In genomic region chr20:50309280-50309763, GRCh38 we compare ENCODE assay signal across 10 cellular contexts.
DNase-seq lines count a peak whose midpoint lies in the region; ATAC-seq, FAIRE-seq and TF ChIP-seq lines count a peak whose summit lies in the region.
"Had no signal": no experiment of that assay in that cellular context is flagged by ENCODE, and none has a peak within 500 bp of the region (broad histone marks: within the 10 kb centered on the region; RNA-seq: fewer than 3 reads in every experiment).

No MANE protein-coding gene starts in this region.

- FAIRE-seq in kidney (lab: Jason Lieb, UNC), result no peak

- no peaks in the 10 kb centered on the region for H3K79me2 ChIP-seq in smooth muscle cell (ENCODE audit: low read depth)

- intact Hi-C loops in kidney (cut with DNase I) (no loop called here), left colon (cut with DNase I, micrococcal nuclease) (no loop called here)

- no peaks in the 10 kb centered on the region for H3K36me3 Mint-ChIP-seq in brain
- H3K36me3 Mint-ChIP-seq: activated naive CD8-positive, alpha-beta T cell had no signal

- no peak overlapping the region for H3K4me3 Mint-ChIP-seq in brain
- H3K4me3 Mint-ChIP-seq: activated naive CD8-positive, alpha-beta T cell had no signal

- H3K4me3 ChIP-seq in HEK293 (ENCODE audit: low read depth, low read length) (no peak overlapping the region), kidney (ENCODE audit: low read length in 2 of 2) (no peak overlapping the region), smooth muscle cell (no peak overlapping the region)

- no peaks in the 10 kb centered on the region for H3K27me3 ChIP-seq in smooth muscle cell (ENCODE audit: low read depth)

- no peaks in the 10 kb centered on the region for H3K9me3 ChIP-seq in HEK293 (ENCODE audit: control insufficient read depth, insufficient read depth, low read depth, low read length)
- H3K9me3 ChIP-seq in kidney (ENCODE audit: control insufficient read depth in 1 of 2, low read length in 2 of 2), result no peaks in the 10 kb centered on the region
- no peaks in the 10 kb centered on the region for H3K9me3 ChIP-seq in smooth muscle cell (replicated peaks; ENCODE audit: low read depth)

- H4K20me1 ChIP-seq in smooth muscle cell (ENCODE audit: low read depth), result no peaks in the 10 kb centered on the region

- H3F3A ChIP-seq in smooth muscle cell (ENCODE audit: low read depth), result peaks cover 36% of the 10 kb centered on the region

- peaks cover 19% of the 10 kb centered on the region for H3K27me3 Mint-ChIP-seq in brain

- H2AFZ ChIP-seq in smooth muscle cell (ENCODE audit: low read depth), result no peak overlapping the region

- WGBS in smooth muscle cell (ENCODE audit: low lambda C conversion rate), result 33% methylated on average over 11 of the region's 11 CpGs

- peak overlapping the region; percentile 80 for H3K4me2 ChIP-seq in smooth muscle cell

- DNase-seq in kidney (no peak), smooth muscle cell (lab: John Stamatoyannopoulos, UW; ENCODE audit: unreplicated experiment) (no peak), left colon (no peak), cerebellum (ENCODE audit: low spot score) (no peak)
- DNase-seq: NCI-H524 had no signal

- POLR2A ChIA-PET in HEK293 (lab: Yijun Ruan, JAX), result no interaction called here

- peaks cover 34% of the 10 kb centered on the region for H3K4me1 Mint-ChIP-seq in brain

- H3K36me3 ChIP-seq in HEK293 (ENCODE audit: control insufficient read depth in 2 of 2, insufficient read depth in 1 of 2, low read length in 2 of 2) (no peaks in the 10 kb centered on the region), kidney (ENCODE audit: control insufficient read depth in 1 of 2, insufficient read depth in 2 of 2, low read length in 2 of 2) (no peaks in the 10 kb centered on the region), smooth muscle cell (ENCODE audit: low read depth) (no peaks in the 10 kb centered on the region)

- H3K9ac ChIP-seq in kidney (ENCODE audit: low read length in 2 of 2), result peak overlapping the region in 1 of 2 donors; percentile 55
- peak overlapping the region; percentile 94 for H3K9ac ChIP-seq in smooth muscle cell (ENCODE audit: low read depth)

- H3K27ac ChIP-seq in HEK293 (ENCODE audit: extremely low read depth, low read depth, low read length), result no peak overlapping the region
- peak overlapping the region; percentile 79 to 82 for H3K27ac ChIP-seq in kidney (ENCODE audit: low read depth in 2 of 2, low read length in 2 of 2)
- peak overlapping the region; percentile 99 for H3K27ac ChIP-seq in smooth muscle cell (ENCODE audit: low read depth)

- peaks cover 0 to 10% (median 0%) of the 10 kb centered on the region in 5 experiments for H3K9me3 Mint-ChIP-seq in brain

- ATAC-seq in GM19395 (IDR thresholded peaks at IDR 0.05; ENCODE audit: unreplicated experiment) (no peak), left colon (no peak), HG02763 (IDR thresholded peaks at IDR 0.05; ENCODE audit: unreplicated experiment) (no peak)

- CTCF ChIA-PET in HEK293 (lab: Yijun Ruan, JAX), result interaction anchor here (0.6 kb wide), 1 partner anchor 154 kb away, joined by 3 read pairs; no protein-coding TSS in a partner anchor

- H3K27ac Mint-ChIP-seq in brain, result peak overlapping the region in 4 of 5 experiments; percentile 15 to 89 (median 57)
- H3K27ac Mint-ChIP-seq: activated naive CD8-positive, alpha-beta T cell had no signal

- TF ChIP-seq CTCF in HEK293 (tag by site-specific recombination; IDR thresholded peaks at IDR 0.05) (no peak), brain (conservative IDR thresholded peaks at IDR 0.05) (no peak), kidney (IDR thresholded peaks at IDR 0.05; ENCODE audit: borderline replicate concordance, extremely low read depth, insufficient read depth) (no peak), smooth muscle cell (IDR thresholded peaks at IDR 0.05; ENCODE audit: borderline replicate concordance, insufficient read depth, poor library complexity, severe bottlenecking) (no peak)

- H3K4me1 ChIP-seq in HEK293 (ENCODE audit: control insufficient read depth, insufficient read depth, low read length), result no peaks in the 10 kb centered on the region
- H3K4me1 ChIP-seq in kidney (ENCODE audit: control insufficient read depth in 1 of 2, insufficient read depth in 1 of 2, low read depth in 1 of 2, low read length in 2 of 2), result peaks cover 20 to 36% of the 10 kb centered on the region in 2 donors
- peaks cover 12% of the 10 kb centered on the region for H3K4me1 ChIP-seq in smooth muscle cell (ENCODE audit: low read depth)

TF ChIP-seq in HEK293, 187 proteins besides CTCF, POLR2A, EP300 and RAD21:
- TF ChIP-seq ZBTB48 (tag by site-specific recombination; IDR thresholded peaks at IDR 0.05), result peak; percentile 0; the same call in 1 of the 2 replicates
- TF ChIP-seq KLF8 (tag by site-specific recombination; IDR thresholded peaks at IDR 0.05), result no peak
TF ChIP-seq in HEK293: peak in this region for 1.
